35 cellular contexts compared by ENCODE assay signal in the genomic region with DNA sequence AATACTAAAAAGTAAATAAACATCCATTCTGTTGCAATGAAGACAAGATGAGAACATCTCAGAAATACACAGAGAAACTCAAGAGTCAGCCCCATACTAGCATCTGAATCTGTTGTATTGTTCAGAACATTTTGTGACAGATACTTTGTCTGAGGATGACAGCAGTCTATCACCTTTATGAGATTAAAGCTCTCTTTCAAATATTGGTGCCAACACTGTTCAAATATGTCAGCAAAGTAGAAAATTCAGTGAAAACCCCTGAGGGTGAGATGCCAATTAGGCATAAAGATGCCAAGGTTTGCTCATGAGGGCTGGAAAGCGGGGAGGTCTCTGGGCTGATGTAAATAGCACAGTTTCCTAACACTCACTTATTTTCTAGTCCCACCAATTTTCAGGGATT.
"Had no signal": no experiment of that assay in that cellular context is flagged by ENCODE, and none has a peak within 500 bp of the region (broad histone marks: within the 10 kb centered on the region; RNA-seq: fewer than 3 reads in every experiment).

No MANE protein-coding gene starts in this region.

- DNase-seq: Karpas-422, Kasumi-1, KG1, MG63, MM.1S, MV-4-11, NCI-H1048, NCI-H1092, NCI-H1092 treated with DMSO at 0.1 percent for 48 hours, NCI-H1105, NCI-H1105 treated with DMSO at 0.1 percent for 48 hours, NCI-H1417, NCI-H1417 treated with DMSO at 0.1 percent for 48 hours, NCI-H1436, NCI-H1436 treated with DMSO at 0.1 percent for 48 hours, NCI-H146, NCI-H1694, NCI-H1694 treated with DMSO at 0.1 percent for 48 hours, NCI-H187, NCI-H187 treated with DMSO at 0.1 percent for 48 hours, NCI-H2029, NCI-H2029 treated with DMSO at 0.1 percent for 48 hours, NCI-H2081, NCI-H2081 treated with DMSO at 0.1 percent for 48 hours, NCI-H2107, NCI-H2171, NCI-H2171 treated with DMSO at 0.1 percent for 48 hours, NCI-H2227 treated with DMSO at 0.1 percent for 48 hours, NCI-H226, NCI-H345, NCI-H446, NCI-H446 treated with DMSO at 0.1 percent for 48 hours, NCI-H510A, NCI-H510A treated with DMSO at 0.1 percent for 48 hours had no signal

- H3K27ac ChIP-seq: KMS-11 had no signal

- H3K9ac ChIP-seq: KMS-11 had no signal

- H3K9me3 ChIP-seq: MG63 had no signal

- H3K4me3 ChIP-seq: MG63 had no signal

- H3K4me2 ChIP-seq: KMS-11 had no signal

- H3K36me3 ChIP-seq: MG63 had no signal
